ENCODE assay signal across 1 cellular context in the genomic region with DNA sequence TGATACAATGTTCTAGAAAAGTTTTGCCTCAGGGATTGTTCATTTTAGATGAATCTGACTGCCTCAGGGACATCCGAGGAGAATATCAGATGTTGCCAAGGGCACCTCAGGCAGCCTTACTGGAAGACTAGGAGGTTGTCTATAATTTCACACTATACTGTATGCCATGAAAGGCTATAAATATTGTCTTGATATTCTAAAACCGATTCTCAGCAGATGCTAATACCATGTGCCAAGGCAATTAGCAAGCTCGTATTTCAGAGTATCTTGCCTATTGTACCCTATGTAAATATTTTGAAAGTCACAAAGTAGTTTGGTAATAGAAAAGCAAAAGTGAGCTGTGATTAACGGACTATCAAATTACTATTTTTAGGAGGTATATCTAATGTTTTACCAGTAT.
TF ChIP-seq lines count a peak whose summit lies in the region.

No MANE protein-coding gene starts in this region.

TF ChIP-seq in A549, 52 proteins besides CTCF, POLR2A, EP300 and RAD21 (continued from another document):
- TF ChIP-seq MYC (IDR thresholded peaks at IDR 0.05; ENCODE audit: borderline replicate concordance, low read length): no peak
